In the genomic region with DNA sequence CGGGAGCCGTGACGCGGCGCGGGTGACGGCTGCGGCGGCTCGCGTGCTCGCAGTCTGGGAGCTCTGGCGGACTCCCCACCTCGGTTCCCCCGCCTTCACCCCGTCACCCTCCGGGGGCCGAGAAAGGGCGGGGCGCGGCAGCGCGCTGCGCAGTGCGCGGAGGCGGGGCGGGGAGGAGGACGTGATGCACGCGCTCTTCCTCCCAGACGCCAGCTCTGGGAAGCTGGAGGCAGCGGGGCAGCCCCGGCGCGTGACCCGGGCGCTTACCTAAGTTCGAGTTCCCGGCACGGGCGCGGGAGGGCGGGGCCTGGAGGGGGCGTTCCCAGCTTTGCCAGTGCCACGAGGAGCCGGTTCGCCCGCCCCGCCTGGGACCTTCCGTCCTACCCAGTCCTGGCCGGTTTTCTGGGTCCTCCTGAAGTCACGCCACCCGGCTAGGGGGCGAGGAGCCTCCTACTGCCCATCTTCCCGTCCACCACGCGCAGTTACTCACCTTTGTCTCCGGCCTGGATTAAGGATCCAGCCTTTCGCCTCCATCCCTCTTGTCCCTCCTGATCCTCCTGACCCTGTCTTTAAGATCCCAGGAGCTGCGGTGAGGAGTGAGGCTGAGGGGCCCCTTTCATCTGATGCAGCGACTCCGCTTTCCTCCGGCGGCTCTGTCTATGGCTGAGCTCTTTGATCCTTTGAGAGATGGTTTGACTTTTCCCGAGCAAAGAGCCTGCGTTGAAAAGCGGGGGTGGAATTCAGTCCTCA, we compare ENCODE assay signal across 1 cellular context.
A peak's percentile ranks its signal among the peaks of the same experiment; 100 is the strongest.
TF ChIP-seq lines count a peak whose summit lies in the region.

No MANE protein-coding gene starts in this region.

TF ChIP-seq in HEK293, 187 proteins besides CTCF, POLR2A, EP300 and RAD21 (continued from another document):
- TF ChIP-seq, protein P1, sequence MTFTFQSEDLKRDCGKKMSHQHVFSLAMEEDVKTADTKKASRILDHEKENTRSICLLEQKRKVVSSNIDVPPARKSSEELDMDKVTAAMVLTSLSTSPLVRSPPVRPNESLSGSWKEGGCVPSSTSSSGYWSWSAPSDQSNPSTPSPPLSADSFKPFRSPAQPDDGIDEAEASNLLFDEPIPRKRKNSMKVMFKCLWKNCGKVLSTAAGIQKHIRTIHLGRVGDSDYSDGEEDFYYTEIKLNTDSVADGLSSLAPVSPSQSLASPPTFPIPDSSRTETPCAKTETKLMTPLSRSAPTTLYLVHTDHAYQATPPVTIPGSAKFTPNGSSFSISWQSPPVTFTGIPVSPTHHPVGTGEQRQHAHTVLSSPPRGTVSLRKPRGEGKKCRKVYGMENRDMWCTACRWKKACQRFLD (tag by site-specific recombination; IDR thresholded peaks at IDR 0.05): no peak
- TF ChIP-seq ZNF677 (tag by site-specific recombination; IDR thresholded peaks at IDR 0.05) (no peak), ZXDB (tag by site-specific recombination; IDR thresholded peaks at IDR 0.05) (peak; percentile 61), BCL11A (tag by site-specific recombination; IDR thresholded peaks at IDR 0.05; ENCODE audit: low read depth) (no peak), ZNF555 (tag by site-specific recombination; conservative IDR thresholded peaks at IDR 0.05) (no peak), ZNF302 (tag by site-specific recombination; IDR thresholded peaks at IDR 0.05; ENCODE audit: low read depth) (no peak), KLF10 (tag by site-specific recombination; IDR thresholded peaks at IDR 0.05) (peak; percentile 79), KLF8 (tag by site-specific recombination; IDR thresholded peaks at IDR 0.05) (peak; percentile 88; the same call in 1 of the 2 replicates), ZSCAN23 (tag by site-specific recombination; IDR thresholded peaks at IDR 0.05) (no peak), ZFHX2 (tag by site-specific recombination; conservative IDR thresholded peaks at IDR 0.05) (peak; percentile 61; the same call in 1 of the 2 replicates), ZFP41 (tag by site-specific recombination; IDR thresholded peaks at IDR 0.05; ENCODE audit: borderline replicate concordance) (no peak), ZNF121 (tag by site-specific recombination; IDR thresholded peaks at IDR 0.05) (peak; percentile 81; the same call in 1 of the 2 replicates), ZNF335 (tag by site-specific recombination; conservative IDR thresholded peaks at IDR 0.05) (peak; percentile 96), SETDB1 (IDR thresholded peaks at IDR 0.05; ENCODE audit: insufficient read length, low read length) (no peak), WT1 (tag by site-specific recombination; IDR thresholded peaks at IDR 0.05) (peak; percentile 24; the same call in 1 of the 2 replicates), ZNF501 (tag by site-specific recombination; IDR thresholded peaks at IDR 0.05) (peak; percentile 80), GLIS1 (tag by site-specific recombination; IDR thresholded peaks at IDR 0.05) (peak; percentile 63; the same call in 1 of the 2 replicates), TCF7L2 (IDR thresholded peaks at IDR 0.05; ENCODE audit: borderline replicate concordance, low read depth, low read length) (no peak)
- TF ChIP-seq, protein P2, sequence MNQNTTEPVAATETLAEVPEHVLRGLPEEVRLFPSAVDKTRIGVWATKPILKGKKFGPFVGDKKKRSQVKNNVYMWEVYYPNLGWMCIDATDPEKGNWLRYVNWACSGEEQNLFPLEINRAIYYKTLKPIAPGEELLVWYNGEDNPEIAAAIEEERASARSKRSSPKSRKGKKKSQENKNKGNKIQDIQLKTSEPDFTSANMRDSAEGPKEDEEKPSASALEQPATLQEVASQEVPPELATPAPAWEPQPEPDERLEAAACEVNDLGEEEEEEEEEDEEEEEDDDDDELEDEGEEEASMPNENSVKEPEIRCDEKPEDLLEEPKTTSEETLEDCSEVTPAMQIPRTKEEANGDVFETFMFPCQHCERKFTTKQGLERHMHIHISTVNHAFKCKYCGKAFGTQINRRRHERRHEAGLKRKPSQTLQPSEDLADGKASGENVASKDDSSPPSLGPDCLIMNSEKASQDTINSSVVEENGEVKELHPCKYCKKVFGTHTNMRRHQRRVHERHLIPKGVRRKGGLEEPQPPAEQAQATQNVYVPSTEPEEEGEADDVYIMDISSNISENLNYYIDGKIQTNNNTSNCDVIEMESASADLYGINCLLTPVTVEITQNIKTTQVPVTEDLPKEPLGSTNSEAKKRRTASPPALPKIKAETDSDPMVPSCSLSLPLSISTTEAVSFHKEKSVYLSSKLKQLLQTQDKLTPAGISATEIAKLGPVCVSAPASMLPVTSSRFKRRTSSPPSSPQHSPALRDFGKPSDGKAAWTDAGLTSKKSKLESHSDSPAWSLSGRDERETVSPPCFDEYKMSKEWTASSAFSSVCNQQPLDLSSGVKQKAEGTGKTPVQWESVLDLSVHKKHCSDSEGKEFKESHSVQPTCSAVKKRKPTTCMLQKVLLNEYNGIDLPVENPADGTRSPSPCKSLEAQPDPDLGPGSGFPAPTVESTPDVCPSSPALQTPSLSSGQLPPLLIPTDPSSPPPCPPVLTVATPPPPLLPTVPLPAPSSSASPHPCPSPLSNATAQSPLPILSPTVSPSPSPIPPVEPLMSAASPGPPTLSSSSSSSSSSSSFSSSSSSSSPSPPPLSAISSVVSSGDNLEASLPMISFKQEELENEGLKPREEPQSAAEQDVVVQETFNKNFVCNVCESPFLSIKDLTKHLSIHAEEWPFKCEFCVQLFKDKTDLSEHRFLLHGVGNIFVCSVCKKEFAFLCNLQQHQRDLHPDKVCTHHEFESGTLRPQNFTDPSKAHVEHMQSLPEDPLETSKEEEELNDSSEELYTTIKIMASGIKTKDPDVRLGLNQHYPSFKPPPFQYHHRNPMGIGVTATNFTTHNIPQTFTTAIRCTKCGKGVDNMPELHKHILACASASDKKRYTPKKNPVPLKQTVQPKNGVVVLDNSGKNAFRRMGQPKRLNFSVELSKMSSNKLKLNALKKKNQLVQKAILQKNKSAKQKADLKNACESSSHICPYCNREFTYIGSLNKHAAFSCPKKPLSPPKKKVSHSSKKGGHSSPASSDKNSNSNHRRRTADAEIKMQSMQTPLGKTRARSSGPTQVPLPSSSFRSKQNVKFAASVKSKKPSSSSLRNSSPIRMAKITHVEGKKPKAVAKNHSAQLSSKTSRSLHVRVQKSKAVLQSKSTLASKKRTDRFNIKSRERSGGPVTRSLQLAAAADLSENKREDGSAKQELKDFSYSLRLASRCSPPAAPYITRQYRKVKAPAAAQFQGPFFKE (tag by site-specific recombination; IDR thresholded peaks at IDR 0.05; ENCODE audit: borderline replicate concordance): no peak
